ENCODE assay signal across 2 cellular contexts in genomic region chr1:221998186-221998612, GRCh38.
TF ChIP-seq lines count a peak whose summit lies in the region.

No MANE protein-coding gene starts in this region.

TF ChIP-seq in IMR-90, 13 proteins besides CTCF, POLR2A, EP300 and RAD21:
- TF ChIP-seq MXI1 (IDR thresholded peaks at IDR 0.05; ENCODE audit: borderline replicate concordance, low read depth, low read length), result no peak
- peak; percentile 64 for TF ChIP-seq MAFK (IDR thresholded peaks at IDR 0.05; ENCODE audit: low read depth, low read length)
- no peak for TF ChIP-seq MAZ (IDR thresholded peaks at IDR 0.05; ENCODE audit: borderline replicate concordance, low read depth, low read length)
- TF ChIP-seq, protein P1, sequence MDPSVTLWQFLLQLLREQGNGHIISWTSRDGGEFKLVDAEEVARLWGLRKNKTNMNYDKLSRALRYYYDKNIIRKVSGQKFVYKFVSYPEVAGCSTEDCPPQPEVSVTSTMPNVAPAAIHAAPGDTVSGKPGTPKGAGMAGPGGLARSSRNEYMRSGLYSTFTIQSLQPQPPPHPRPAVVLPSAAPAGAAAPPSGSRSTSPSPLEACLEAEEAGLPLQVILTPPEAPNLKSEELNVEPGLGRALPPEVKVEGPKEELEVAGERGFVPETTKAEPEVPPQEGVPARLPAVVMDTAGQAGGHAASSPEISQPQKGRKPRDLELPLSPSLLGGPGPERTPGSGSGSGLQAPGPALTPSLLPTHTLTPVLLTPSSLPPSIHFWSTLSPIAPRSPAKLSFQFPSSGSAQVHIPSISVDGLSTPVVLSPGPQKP (IDR thresholded peaks at IDR 0.05; ENCODE audit: borderline replicate concordance, low read depth, low read length), result no peak
- no peak for TF ChIP-seq RFX5 (IDR thresholded peaks at IDR 0.05; ENCODE audit: low read depth, low read length)
- TF ChIP-seq, protein P2, sequence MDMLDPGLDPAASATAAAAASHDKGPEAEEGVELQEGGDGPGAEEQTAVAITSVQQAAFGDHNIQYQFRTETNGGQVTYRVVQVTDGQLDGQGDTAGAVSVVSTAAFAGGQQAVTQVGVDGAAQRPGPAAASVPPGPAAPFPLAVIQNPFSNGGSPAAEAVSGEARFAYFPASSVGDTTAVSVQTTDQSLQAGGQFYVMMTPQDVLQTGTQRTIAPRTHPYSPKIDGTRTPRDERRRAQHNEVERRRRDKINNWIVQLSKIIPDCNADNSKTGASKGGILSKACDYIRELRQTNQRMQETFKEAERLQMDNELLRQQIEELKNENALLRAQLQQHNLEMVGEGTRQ (IDR thresholded peaks at IDR 0.05; ENCODE audit: low read depth, low read length), result no peak

TF ChIP-seq in SK-N-SH treated with all-trans-retinoic acid at 6 μM for 48 hours, 23 proteins besides CTCF, POLR2A, EP300 and RAD21:
- TF ChIP-seq ZFP3 (CRISPR knock-in tag; IDR thresholded peaks at IDR 0.05) (no peak), OSR1 (CRISPR knock-in tag; IDR thresholded peaks at IDR 0.05) (no peak), SNAI2 (CRISPR knock-in tag; IDR thresholded peaks at IDR 0.05) (no peak), RARB (CRISPR knock-in tag; IDR thresholded peaks at IDR 0.05) (no peak), ZNF8 (CRISPR knock-in tag; IDR thresholded peaks at IDR 0.05) (no peak), CREB5 (CRISPR knock-in tag; IDR thresholded peaks at IDR 0.05; ENCODE audit: low read depth) (no peak), TOX (CRISPR knock-in tag; IDR thresholded peaks at IDR 0.05; ENCODE audit: borderline replicate concordance) (no peak), ZC3H10 (CRISPR knock-in tag; IDR thresholded peaks at IDR 0.05) (no peak), PPARA (CRISPR knock-in tag; IDR thresholded peaks at IDR 0.05; ENCODE audit: borderline replicate concordance) (no peak), BACH2 (CRISPR knock-in tag; IDR thresholded peaks at IDR 0.05; ENCODE audit: borderline replicate concordance) (no peak)
- TF ChIP-seq, protein P3, sequence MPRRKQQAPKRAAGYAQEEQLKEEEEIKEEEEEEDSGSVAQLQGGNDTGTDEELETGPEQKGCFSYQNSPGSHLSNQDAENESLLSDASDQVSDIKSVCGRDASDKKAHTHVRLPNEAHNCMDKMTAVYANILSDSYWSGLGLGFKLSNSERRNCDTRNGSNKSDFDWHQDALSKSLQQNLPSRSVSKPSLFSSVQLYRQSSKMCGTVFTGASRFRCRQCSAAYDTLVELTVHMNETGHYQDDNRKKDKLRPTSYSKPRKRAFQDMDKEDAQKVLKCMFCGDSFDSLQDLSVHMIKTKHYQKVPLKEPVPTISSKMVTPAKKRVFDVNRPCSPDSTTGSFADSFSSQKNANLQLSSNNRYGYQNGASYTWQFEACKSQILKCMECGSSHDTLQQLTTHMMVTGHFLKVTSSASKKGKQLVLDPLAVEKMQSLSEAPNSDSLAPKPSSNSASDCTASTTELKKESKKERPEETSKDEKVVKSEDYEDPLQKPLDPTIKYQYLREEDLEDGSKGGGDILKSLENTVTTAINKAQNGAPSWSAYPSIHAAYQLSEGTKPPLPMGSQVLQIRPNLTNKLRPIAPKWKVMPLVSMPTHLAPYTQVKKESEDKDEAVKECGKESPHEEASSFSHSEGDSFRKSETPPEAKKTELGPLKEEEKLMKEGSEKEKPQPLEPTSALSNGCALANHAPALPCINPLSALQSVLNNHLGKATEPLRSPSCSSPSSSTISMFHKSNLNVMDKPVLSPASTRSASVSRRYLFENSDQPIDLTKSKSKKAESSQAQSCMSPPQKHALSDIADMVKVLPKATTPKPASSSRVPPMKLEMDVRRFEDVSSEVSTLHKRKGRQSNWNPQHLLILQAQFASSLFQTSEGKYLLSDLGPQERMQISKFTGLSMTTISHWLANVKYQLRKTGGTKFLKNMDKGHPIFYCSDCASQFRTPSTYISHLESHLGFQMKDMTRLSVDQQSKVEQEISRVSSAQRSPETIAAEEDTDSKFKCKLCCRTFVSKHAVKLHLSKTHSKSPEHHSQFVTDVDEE (CRISPR knock-in tag; IDR thresholded peaks at IDR 0.05), result no peak
